ENCODE assay signal across 9 cellular contexts in the genomic region with DNA sequence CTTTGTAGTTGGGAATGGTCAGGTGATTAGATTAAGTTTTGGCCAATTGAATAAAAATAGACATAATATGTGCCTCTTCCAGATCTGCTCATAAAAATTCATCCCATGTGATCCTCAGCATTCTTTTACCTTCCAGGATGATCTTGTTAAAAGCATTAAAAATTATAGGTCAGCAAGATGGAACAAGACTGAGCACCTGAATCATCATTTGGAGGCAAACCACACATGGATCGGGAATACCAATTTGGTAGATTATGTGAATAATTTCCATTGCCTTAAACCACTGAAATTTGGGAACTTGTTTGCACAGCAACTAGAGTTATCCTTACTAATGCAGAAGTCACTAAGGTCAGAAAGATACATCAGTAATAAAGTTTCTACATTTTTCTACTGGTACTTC.
"Had no signal": no experiment of that assay in that cellular context is flagged by ENCODE, and none has a peak within 500 bp of the region (broad histone marks: within the 10 kb centered on the region; RNA-seq: fewer than 3 reads in every experiment).

No MANE protein-coding gene starts in this region.

- ATAC-seq: HCT116, HepG2 had no signal

- H3K4me1 Mint-ChIP-seq: IgD-negative memory B cell had no signal

- H3K4me3 Mint-ChIP-seq: HFFc6, IgD-negative memory B cell had no signal

- H3K36me3 ChIP-seq: HAP-1 had no signal

- H3K9me3 ChIP-seq: HAP-1 had no signal

- H3K27me3 Mint-ChIP-seq: IgD-negative memory B cell had no signal

- H3K4me3 ChIP-seq: GM23248, HAP-1 had no signal

- H3K27ac ChIP-seq: GM23248, HL-60 had no signal

- H3K36me3 Mint-ChIP-seq: IgD-negative memory B cell had no signal

- H3K9me3 Mint-ChIP-seq: HFFc6 had no signal

- DNase-seq: GM23248, GOT3, H7, HFFc6 had no signal

- H3K27ac Mint-ChIP-seq: HFFc6, IgD-negative memory B cell had no signal
